In the genomic region with DNA sequence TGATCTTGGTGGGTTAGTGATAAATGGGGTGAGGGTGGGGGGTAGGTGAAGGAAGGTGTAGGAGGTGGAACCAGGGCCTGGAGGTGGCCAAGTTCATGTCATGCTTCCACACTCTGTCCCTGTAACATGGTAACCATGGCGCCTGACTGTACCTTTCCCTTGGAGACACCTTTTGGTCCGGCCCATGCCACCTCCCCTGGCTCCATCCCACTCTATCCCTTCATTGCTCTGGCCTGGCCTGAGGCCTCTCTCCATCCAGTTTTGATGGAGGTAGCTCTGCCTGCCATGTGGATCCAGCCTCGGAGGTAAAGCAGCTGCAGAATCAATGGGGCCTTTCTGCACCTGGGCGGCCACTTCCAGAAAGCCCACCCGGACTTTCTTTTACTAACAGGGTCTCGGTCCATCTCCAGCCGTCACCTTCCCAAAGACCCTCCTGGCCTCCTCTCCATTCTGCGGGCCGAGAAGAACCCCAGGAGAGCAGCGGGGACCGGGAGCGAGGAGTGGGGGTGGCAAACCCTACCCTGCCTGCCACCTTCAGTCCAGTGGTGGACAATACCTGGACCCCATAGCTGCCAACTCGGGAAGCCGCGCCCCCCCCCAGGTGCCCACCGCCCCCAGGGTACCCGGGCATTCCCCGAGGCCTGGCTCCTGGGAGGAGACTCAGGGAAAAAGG, we compare ENCODE assay signal across 9 cellular contexts. TPM values are rescaled to one million over a fixed set of nuclear protein-coding genes. Genes with fewer than 3 reads are reported as not detected.
DNase-seq lines count a peak whose midpoint lies in the region; ATAC-seq and TF ChIP-seq lines count a peak whose summit lies in the region.
"Had no signal": no experiment of that assay in that cellular context is flagged by ENCODE, and none has a peak within 500 bp of the region (broad histone marks: within the 10 kb centered on the region; RNA-seq: fewer than 3 reads in every experiment).

No MANE protein-coding gene starts in this region.

- H3K4me3 ChIP-seq in left lung (peak overlapping the region; percentile 97), testis (peak overlapping the region; percentile 77 to 99)

- H3K27ac Mint-ChIP-seq in T-helper 1 cell treated with Interleukin-12 subunit alpha and Interleukin-12 subunit beta and Interleukin-4 antibody, amounts not matched to agents 30 μg/mL and 1 μg/mL, for 36 hours = no peak overlapping the region

- H3K9me3 ChIP-seq in left lung (no peaks in the 10 kb centered on the region), testis (no peaks in the 10 kb centered on the region)

- peak overlapping the region; percentile 68 for H3K27ac ChIP-seq in angular gyrus (ENCODE audit: low read depth, low read length)
- peak overlapping the region; percentile 87 to 91 for H3K27ac ChIP-seq in left lung
- H3K27ac ChIP-seq in testis = peak overlapping the region; percentile 83 to 95

- H3K9me3 Mint-ChIP-seq in T-helper 1 cell treated with Interleukin-12 subunit alpha and Interleukin-12 subunit beta and Interleukin-4 antibody, amounts not matched to agents 30 μg/mL and 1 μg/mL, for 36 hours = no peaks in the 10 kb centered on the region

- DNase-seq in T-helper 1 cell (no peak), left lung (no peak), testis (peak; percentile 24), NCI-H146 (lab: John Stamatoyannopoulos, UW) (no peak), NOMO-1 treated with DMSO at 0.1 percent for 48 hours (lab: John Stamatoyannopoulos, UW; ENCODE audit: unreplicated experiment) (no peak), medulla oblongata (ENCODE audit: extremely low spot score) (no peak)

- TF ChIP-seq POLR2A in testis (IDR thresholded peaks at IDR 0.05) = no peak

- H3K36me3 Mint-ChIP-seq in T-helper 1 cell treated with Interleukin-12 subunit alpha and Interleukin-12 subunit beta and Interleukin-4 antibody, amounts not matched to agents 30 μg/mL and 1 μg/mL, for 36 hours (ENCODE audit: low read depth) = peaks cover 9% of the 10 kb centered on the region

- ATAC-seq in left lung = no peak

- peak overlapping the region; percentile 31 for H3K4me3 Mint-ChIP-seq in T-helper 1 cell treated with Interleukin-12 subunit alpha and Interleukin-12 subunit beta and Interleukin-4 antibody, amounts not matched to agents 30 μg/mL and 1 μg/mL, for 36 hours

- TF ChIP-seq CTCF in left lung (IDR thresholded peaks at IDR 0.05) = no peak
- TF ChIP-seq CTCF in testis (IDR thresholded peaks at IDR 0.05) = no peak

- peaks cover 0 to 20% of the 10 kb centered on the region in 2 donors for H3K36me3 ChIP-seq in left lung
- H3K36me3 ChIP-seq in testis (ENCODE audit: low read depth, missing control alignments) = peaks cover 6% of the 10 kb centered on the region

- H3K4me1 Mint-ChIP-seq in T-helper 1 cell treated with Interleukin-12 subunit alpha and Interleukin-12 subunit beta and Interleukin-4 antibody, amounts not matched to agents 30 μg/mL and 1 μg/mL, for 36 hours (ENCODE audit: low read depth) = peaks cover 5% of the 10 kb centered on the region

- peaks cover 6 to 25% of the 10 kb centered on the region in 2 donors for H3K4me1 ChIP-seq in left lung
- H3K4me1 ChIP-seq in testis = peaks cover 21% of the 10 kb centered on the region

- intact Hi-C loops in left lung (cut with DNase I) (no loop called here), testis (cut with DNase I; ENCODE audit: low total_unique reads) (no loop called here)

- 13 to 15% methylated on average over 14 to 17 of the region's 18 CpGs for WGBS in testis, 2 donors

- H3K27me3 Mint-ChIP-seq in T-helper 1 cell treated with Interleukin-12 subunit alpha and Interleukin-12 subunit beta and Interleukin-4 antibody, amounts not matched to agents 30 μg/mL and 1 μg/mL, for 36 hours (ENCODE audit: low read depth) = peaks cover 5% of the 10 kb centered on the region

- H3K27me3 ChIP-seq in left lung (no peaks in the 10 kb centered on the region), testis (no peaks in the 10 kb centered on the region)

RNA-seq across cellular contexts. Expression of gene TRRAP, which starts 0.5 kb away (rescaled TPM):
- total RNA-seq in left lung = 10 to 100 TPM; 32.5 to 35.7 TPM
- total RNA-seq in testis = 100 to 1,000 TPM; 119 to 120 TPM
- polyA plus RNA-seq in testis (ENCODE audit: insufficient read depth, low read depth, low replicate concordance) = 45.6 TPM

RNA-seq across cellular contexts. Expression of gene TMEM130, which starts 8.0 kb away (rescaled TPM):
- total RNA-seq in left lung (1 to 10 TPM in 1 of 2 donors, under 1 TPM in 1; 0.81 to 1.5 TPM), testis (100 to 1,000 TPM in 1 of 2 donors, 10 to 100 TPM in 1; 84.6 to 106 TPM)
- 131 TPM for polyA plus RNA-seq in testis (ENCODE audit: insufficient read depth, low read depth, low replicate concordance)
- total RNA-seq: T-helper 2 cell treated with Interferon-gamma antibody and Interleukin-4, amounts not matched to agents 100 ng/mL and 5 ng/mL, for 36 hours had no signal

Comparison
In these comparisons a context has a peak if more than half of its experiments do, and no peak if none do; other contexts are left out.
1. RNA of gene TMEM130, which starts 8.0 kb away (total RNA-seq): 84.6 to 106 TPM in testis; 0.81 to 1.5 TPM in left lung; every median in the first group is over 10 times any median in the second.
2. Peak in every context shown above with its lines, with median percentiles within 50 percentile points of each other: H3K27ac ChIP-seq.